In genomic region chr2:171244466-171244969, GRCh38 we compare ENCODE assay signal across 18 cellular contexts.
DNase-seq lines count a peak whose midpoint lies in the region; ATAC-seq and TF ChIP-seq lines count a peak whose summit lies in the region.
"Had no signal": no experiment of that assay in that cellular context is flagged by ENCODE, and none has a peak within 500 bp of the region (broad histone marks: within the 10 kb centered on the region; RNA-seq: fewer than 3 reads in every experiment).

No MANE protein-coding gene starts in this region.

- peak overlapping the region; percentile 92; the same call in 1 of the 2 replicates for H2BK20ac ChIP-seq in IMR-90 (ENCODE audit: low read depth, low read length)

- H4K5ac ChIP-seq in IMR-90 (ENCODE audit: low read depth, low read length): peak overlapping the region; percentile 99

- H4K8ac ChIP-seq in IMR-90 (ENCODE audit: low read depth in 2 of 2, low read length in 2 of 2): peak overlapping the region in 1 of 2 experiments; percentile 92; a peak in 3 of 4 replicates

- WGBS in IMR-90 (ENCODE audit: extremely low coverage in 2 of 2, insufficient read length in 1 of 2), 2 experiments: 50% methylated on average over 1 of the region's 1 CpG; no CpG with 5 or more reads in 1 of the 2 experiments

- POLR2A ChIA-PET in CD8-positive, alpha-beta memory T cell (lab: Charles Lee): no interaction called here
- POLR2A ChIA-PET in IMR-90 (lab: Charles Lee; ENCODE audit: unreplicated experiment): no interaction called here
- POLR2A ChIA-PET in CD4-positive, alpha-beta memory T cell (lab: Charles Lee; ENCODE audit: partially characterized antibody): interaction anchor here (0.7 kb wide), 1 partner anchor 81 kb away, joined by 3 read pairs; no protein-coding TSS in a partner anchor

- no TSS peak for BruUV-seq in IMR-90 (replicated peaks; lab: Mats Ljungman, UMichigan)

- H3K9me1 ChIP-seq in IMR-90 (ENCODE audit: insufficient read depth, low read length): no peaks in the 10 kb centered on the region

- no peak overlapping the region for H3K56ac ChIP-seq in IMR-90 (ENCODE audit: extremely low read depth, insufficient read depth, low read length)

- peak overlapping the region; percentile 63; the same call in 1 of the 3 replicates for H2BK15ac ChIP-seq in IMR-90 (ENCODE audit: low read depth, low read length)

- H2AK9ac ChIP-seq in IMR-90 (replicated peaks; ENCODE audit: low read depth, low read length, poor library complexity): no peak overlapping the region

- H3K27ac Mint-ChIP-seq in CD8-positive, alpha-beta memory T cell: peak overlapping the region in 2 of 8 donors; percentile 5 to 37
- peak overlapping the region in 1 of 7 donors; percentile 3 for H3K27ac Mint-ChIP-seq in CD4-positive, alpha-beta memory T cell
- H3K27ac Mint-ChIP-seq in progenitor cell of endocrine pancreas: no peak overlapping the region

- in situ Hi-C loops in IMR-90 (cut with MboI; ENCODE audit: low sequenced_read_pairs): no loop called here

- TF ChIP-seq RAD21 in IMR-90 (IDR thresholded peaks at IDR 0.05; ENCODE audit: low read length): no peak

- H3K4me1 Mint-ChIP-seq in CD8-positive, alpha-beta memory T cell: peaks cover 28 to 47% (median 37%) of the 10 kb centered on the region in 3 donors
- H3K4me1 Mint-ChIP-seq in CD4-positive, alpha-beta memory T cell: peaks cover 35 to 52% (median 38%) of the 10 kb centered on the region in 4 donors
- no peaks in the 10 kb centered on the region for H3K4me1 Mint-ChIP-seq in progenitor cell of endocrine pancreas (ENCODE audit: low read depth)

- dilution Hi-C loops in IMR-90 (cut with HindIII; ENCODE audit: low sequenced_read_pairs, unreplicated experiment): no loop called here

- peak overlapping the region; percentile 89 for H4K91ac ChIP-seq in IMR-90 (ENCODE audit: insufficient read depth, low read depth, low read length)

- 0 out of 2 replicates have a peak overlapping the region, but pooled peaks have one; percentile 30 for H3K9ac ChIP-seq in IMR-90 (ENCODE audit: low read depth, low read length)

- peaks cover 27% of the 10 kb centered on the region for H3K4me1 ChIP-seq in CD8-positive, alpha-beta memory T cell (ENCODE audit: insufficient read depth, low read length)
- H3K4me1 ChIP-seq in IMR-90 (ENCODE audit: control insufficient read depth, insufficient read depth, low read length): peaks cover 4% of the 10 kb centered on the region; the same call in 1 of the 2 replicates
- peaks cover 37% of the 10 kb centered on the region for H3K4me1 ChIP-seq in CD4-positive, alpha-beta memory T cell (ENCODE audit: insufficient read depth, low read length)
- H3K4me1 ChIP-seq: psoas muscle had no signal

- TF ChIP-seq POLR2A in IMR-90 (IDR thresholded peaks at IDR 0.05; ENCODE audit: low read depth, low read length): no peak

- no peaks in the 10 kb centered on the region for H3K36me3 ChIP-seq in CD8-positive, alpha-beta memory T cell (ENCODE audit: insufficient read depth, low read length)
- H3K36me3 ChIP-seq in IMR-90 (ENCODE audit: control insufficient read depth, insufficient read depth, low read length): no peaks in the 10 kb centered on the region
- no peaks in the 10 kb centered on the region for H3K36me3 ChIP-seq in CD4-positive, alpha-beta memory T cell (ENCODE audit: insufficient read depth, low read length)

- intact Hi-C loops in IMR-90 (cut with micrococcal nuclease): no loop called here
- intact Hi-C loops in CD4-positive, alpha-beta memory T cell (cut with micrococcal nuclease): loop anchor here (10.0 kb wide), 1 partner anchor 170 kb away; no protein-coding TSS in a partner anchor

- no peak overlapping the region for H2AFZ ChIP-seq in IMR-90 (replicated peaks; ENCODE audit: low read length, poor library complexity)

- H3K4me3 Mint-ChIP-seq in CD8-positive, alpha-beta memory T cell: no peak overlapping the region
- H3K4me3 Mint-ChIP-seq in CD4-positive, alpha-beta memory T cell: no peak overlapping the region
- no peak overlapping the region for H3K4me3 Mint-ChIP-seq in progenitor cell of endocrine pancreas (ENCODE audit: low read depth)

- H4K20me1 ChIP-seq in IMR-90 (ENCODE audit: insufficient read depth, low read length): no peaks in the 10 kb centered on the region

- no peak overlapping the region for H3K4me3 ChIP-seq in CD8-positive, alpha-beta memory T cell (ENCODE audit: low read length)
- H3K4me3 ChIP-seq in IMR-90 (ENCODE audit: insufficient read depth, low read depth, low read length): no peak overlapping the region
- no peak overlapping the region for H3K4me3 ChIP-seq in CD4-positive, alpha-beta memory T cell (ENCODE audit: low read length in 2 of 2)
- H3K4me3 ChIP-seq: lung, psoas muscle had no signal

- peak overlapping the region; percentile 75; the same call in 1 of the 2 replicates for H2AK5ac ChIP-seq in IMR-90 (ENCODE audit: low read depth, low read length)

- no peaks in the 10 kb centered on the region for H3K27me3 Mint-ChIP-seq in CD8-positive, alpha-beta memory T cell
- no peaks in the 10 kb centered on the region for H3K27me3 Mint-ChIP-seq in CD4-positive, alpha-beta memory T cell
- no peaks in the 10 kb centered on the region for H3K27me3 Mint-ChIP-seq in progenitor cell of endocrine pancreas

- ATAC-seq in IMR-90 (ENCODE audit: low read depth) (peak; percentile 86), GM21447 (IDR thresholded peaks at IDR 0.05; ENCODE audit: unreplicated experiment) (no peak), HG02798 (IDR thresholded peaks at IDR 0.05; ENCODE audit: poor library complexity, unreplicated experiment) (no peak)
- ATAC-seq: psoas muscle had no signal

- H3K9me3 Mint-ChIP-seq in CD8-positive, alpha-beta memory T cell: peaks cover 0 to 8% (median 3%) of the 10 kb centered on the region in 5 donors
- peaks cover 2 to 18% (median 12%) of the 10 kb centered on the region in 8 donors for H3K9me3 Mint-ChIP-seq in CD4-positive, alpha-beta memory T cell
- H3K9me3 Mint-ChIP-seq in progenitor cell of endocrine pancreas (ENCODE audit: low read depth): peaks cover 17% of the 10 kb centered on the region

- CTCF ChIA-PET in CD8-positive, alpha-beta memory T cell (lab: Charles Lee): no interaction called here
- CTCF ChIA-PET in IMR-90 (lab: Yijun Ruan, JAX): no interaction called here
- CTCF ChIA-PET in CD4-positive, alpha-beta memory T cell (lab: Charles Lee; ENCODE audit: partially characterized antibody): interaction anchor here (0.8 to 1.3 kb wide), 2 partner anchors 10 to 316 kb away, joined by 3 read pairs; partner anchors contain the start of gene GORASP2

- peak overlapping the region; percentile 100 for H3K18ac ChIP-seq in IMR-90 (ENCODE audit: low read depth, low read length)

- peak overlapping the region; percentile 86 for H3K14ac ChIP-seq in IMR-90 (replicated peaks; ENCODE audit: low read depth, low read length)

- no peaks in the 10 kb centered on the region for H3K27me3 ChIP-seq in CD8-positive, alpha-beta memory T cell (ENCODE audit: insufficient read depth, low read length, poor library complexity, severe bottlenecking)
- no peaks in the 10 kb centered on the region for H3K27me3 ChIP-seq in IMR-90 (ENCODE audit: control insufficient read depth, insufficient read depth, low read length)
- no peaks in the 10 kb centered on the region for H3K27me3 ChIP-seq in CD4-positive, alpha-beta memory T cell (ENCODE audit: insufficient read depth, low read length)

- peak overlapping the region; percentile 98 for H2BK5ac ChIP-seq in IMR-90 (ENCODE audit: low read depth, low read length, poor library complexity, severe bottlenecking)

- peak overlapping the region; percentile 48 for H3K27ac ChIP-seq in CD8-positive, alpha-beta memory T cell (ENCODE audit: low read depth, low read length)
- H3K27ac ChIP-seq in IMR-90 (ENCODE audit: insufficient read depth, low read length): peak overlapping the region; percentile 96; the same call in 1 of the 2 replicates
- H3K27ac ChIP-seq in epithelial cell of prostate: peak overlapping the region; percentile 61
- H3K27ac ChIP-seq in CD4-positive, alpha-beta memory T cell (ENCODE audit: low read depth, low read length): no peak overlapping the region
- H3K27ac ChIP-seq: HL-60, psoas muscle, RWPE1 had no signal

- peak overlapping the region; percentile 92; the same call in 1 of the 2 replicates for H2BK120ac ChIP-seq in IMR-90 (ENCODE audit: low read depth, low read length)

- H3K79me1 ChIP-seq in IMR-90 (ENCODE audit: low read depth in 1 of 2, low read length in 2 of 2): no peaks in the 10 kb centered on the region

- TF ChIP-seq CTCF in IMR-90 (conservative IDR thresholded peaks at IDR 0.05; ENCODE audit: low read depth, low read length) (no peak), progenitor cell of endocrine pancreas (IDR thresholded peaks at IDR 0.05; ENCODE audit: unreplicated experiment) (no peak)

- peak overlapping the region; percentile 86; the same call in 1 of the 2 replicates for H3K23ac ChIP-seq in IMR-90 (ENCODE audit: low read depth, low read length)

- H3K4ac ChIP-seq in IMR-90 (ENCODE audit: low read depth, low read length): peak overlapping the region; percentile 91

- H3K36me3 Mint-ChIP-seq in CD8-positive, alpha-beta memory T cell: peaks cover 0 to 6% (median 3%) of the 10 kb centered on the region in 3 donors
- peaks cover 0 to 14% of the 10 kb centered on the region in 2 donors for H3K36me3 Mint-ChIP-seq in CD4-positive, alpha-beta memory T cell
- H3K36me3 Mint-ChIP-seq in progenitor cell of endocrine pancreas (ENCODE audit: insufficient read depth): peaks cover 2% of the 10 kb centered on the region

- DNase-seq in CD8-positive, alpha-beta memory T cell: no peak
- DNase-seq in IMR-90 (peak; percentile 87), epithelial cell of prostate (ENCODE audit: low read depth, low spot score) (no peak), non-pigmented ciliary epithelial cell (ENCODE audit: low read depth) (peak; percentile 40), progenitor cell of endocrine pancreas (ENCODE audit: low spot score, unreplicated experiment) (no peak)
- no peak for DNase-seq in CD4-positive, alpha-beta memory T cell
- DNase-seq: amygdala; DMS 273 treated with DMSO at 0.1 percent for 48 hours; effector CD4-positive, alpha-beta T cell; NCI-H446 treated with DMSO at 0.1 percent for 48 hours; psoas muscle; stimulated activated CD4-positive, alpha-beta T cell treated with anti-CD3 and anti-CD28 coated beads, Interleukin-4, amount 100 ng/mL, for 4 hours; T-helper 9 cell had no signal

- no peaks in the 10 kb centered on the region for H3K9me3 ChIP-seq in CD8-positive, alpha-beta memory T cell (ENCODE audit: low read length)
- H3K9me3 ChIP-seq in IMR-90 (ENCODE audit: control insufficient read depth, insufficient read depth, low read length): peaks cover 10% of the 10 kb centered on the region
- no peaks in the 10 kb centered on the region for H3K9me3 ChIP-seq in CD4-positive, alpha-beta memory T cell (ENCODE audit: control insufficient read depth in 1 of 2, low read length in 2 of 2)

- 0 out of 2 replicates have a peak overlapping the region, but pooled peaks have one; percentile 23 for H3K4me2 ChIP-seq in IMR-90 (ENCODE audit: low read depth, low read length)

TF ChIP-seq in IMR-90, 13 proteins besides CTCF, POLR2A, EP300 and RAD21 (continues in another document):
- TF ChIP-seq CEBPB (IDR thresholded peaks at IDR 0.05; ENCODE audit: low read depth, low read length): peak; percentile 86
- TF ChIP-seq MAZ (IDR thresholded peaks at IDR 0.05; ENCODE audit: borderline replicate concordance, low read depth, low read length): no peak
- no peak for TF ChIP-seq FOS (IDR thresholded peaks at IDR 0.05; ENCODE audit: low read depth, low read length)
- no peak for TF ChIP-seq CHD1 (IDR thresholded peaks at IDR 0.05; ENCODE audit: low read depth, low read length)
- peak; percentile 76 for TF ChIP-seq MAFK (IDR thresholded peaks at IDR 0.05; ENCODE audit: low read depth, low read length)

Comparison
In these comparisons a context has a peak if more than half of its experiments do, and no peak if none do; other contexts are left out.
1. DNase-seq: peak in IMR-90 (single experiment) and non-pigmented ciliary epithelial cell (single experiment); none in CD8-positive, alpha-beta memory T cell (0 of 5), epithelial cell of prostate (single experiment), CD4-positive, alpha-beta memory T cell (0 of 5) and progenitor cell of endocrine pancreas (single experiment).